ENCODE assay signal across 21 cellular contexts in genomic region chr6:29323332-29323731, GRCh38. TPM values are rescaled to one million over a fixed set of nuclear protein-coding genes. Genes with fewer than 3 reads are reported as not detected.
"Had no signal": no experiment of that assay in that cellular context is flagged by ENCODE, and none has a peak within 500 bp of the region (broad histone marks: within the 10 kb centered on the region; RNA-seq: fewer than 3 reads in every experiment).

No MANE protein-coding gene starts in this region.

RNA-seq across cellular contexts. Expression of gene OR14J1, which starts 21.8 kb away (rescaled TPM):
- total RNA-seq: activated naive CD4-positive, alpha-beta T cell treated with anti-CD3 and anti-CD28 coated beads for 36 hours; activated naive CD4-positive, alpha-beta T cell treated with anti-CD3 and anti-CD28 coated beads, Interleukin-2, amount 50 U/mL, for 72 hours; activated naive CD8-positive, alpha-beta T cell treated with anti-CD3 and anti-CD28 coated beads for 36 hours; activated naive CD8-positive, alpha-beta T cell treated with anti-CD3 and anti-CD28 coated beads, Interleukin-2, amount 10 ng/mL, durations not matched to agents 7 days and 5 days; activated T-cell treated with anti-CD3 and anti-CD28 coated beads, Interleukin-2, amount 50 U/mL, for 4 hours; activated T-cell treated with anti-CD3 and anti-CD28 coated beads, Interleukin-2, amount 50 U/mL, for 72 hours; activated T-helper 1 cell treated with anti-CD3 and anti-CD28 coated beads, Interleukin-12 subunit alpha, Interleukin-12 subunit beta, Interleukin-2, Interleukin-4 antibody, amounts not matched to agents 30 ng/mL and 10 ng/mL and 1 ng/mL, durations not matched to agents 14 hours and 24 hours and 36 hours; activated T-helper 17 cell treated with anti-CD3 and anti-CD28 coated beads, Interleukin-2, amount 50 U/mL, for 72 hours; activated T-helper 2 cell treated with anti-CD3 and anti-CD28 coated beads, Interferon-gamma antibody, Interleukin-2, Interleukin-4, amounts not matched to agents 10 μg/mL and 5 μg/mL and 100 μg/mL, durations not matched to agents 14 hours and 24 hours and 36 hours; adrenal gland; aorta; ascending aorta; astrocyte; body of pancreas; breast epithelium; bronchial epithelial cell; cardiac muscle cell; cardiac septum; chondrocyte had no signal
- polyA plus RNA-seq: adipose tissue, adrenal gland, aorta, cardiac muscle cell had no signal

RNA-seq across cellular contexts. Expression of gene OR5V1, which starts 45.3 kb away (rescaled TPM):
- total RNA-seq: activated naive CD4-positive, alpha-beta T cell treated with anti-CD3 and anti-CD28 coated beads for 36 hours; activated naive CD4-positive, alpha-beta T cell treated with anti-CD3 and anti-CD28 coated beads, Interleukin-2, amount 50 U/mL, for 72 hours; activated naive CD8-positive, alpha-beta T cell treated with anti-CD3 and anti-CD28 coated beads for 36 hours; activated naive CD8-positive, alpha-beta T cell treated with anti-CD3 and anti-CD28 coated beads, Interleukin-2, amount 10 ng/mL, durations not matched to agents 7 days and 5 days; activated T-cell treated with anti-CD3 and anti-CD28 coated beads, Interleukin-2, amount 50 U/mL, for 4 hours; activated T-cell treated with anti-CD3 and anti-CD28 coated beads, Interleukin-2, amount 50 U/mL, for 72 hours; activated T-helper 1 cell treated with anti-CD3 and anti-CD28 coated beads, Interleukin-12 subunit alpha, Interleukin-12 subunit beta, Interleukin-2, Interleukin-4 antibody, amounts not matched to agents 30 ng/mL and 10 ng/mL and 1 ng/mL, durations not matched to agents 14 hours and 24 hours and 36 hours; activated T-helper 17 cell treated with anti-CD3 and anti-CD28 coated beads, Interleukin-2, amount 50 U/mL, for 72 hours; activated T-helper 2 cell treated with anti-CD3 and anti-CD28 coated beads, Interferon-gamma antibody, Interleukin-2, Interleukin-4, amounts not matched to agents 10 μg/mL and 5 μg/mL and 100 μg/mL, durations not matched to agents 14 hours and 24 hours and 36 hours; adrenal gland; aorta; ascending aorta; astrocyte; body of pancreas; breast epithelium; bronchial epithelial cell; cardiac muscle cell; cardiac septum; cerebellum; chondrocyte had no signal
- polyA plus RNA-seq: adipose tissue, adrenal gland, aorta, cardiac muscle cell had no signal

RNA-seq across cellular contexts. Expression of gene OR12D3, which starts 51.8 kb away (rescaled TPM):
- total RNA-seq: activated naive CD4-positive, alpha-beta T cell treated with anti-CD3 and anti-CD28 coated beads for 36 hours; activated naive CD4-positive, alpha-beta T cell treated with anti-CD3 and anti-CD28 coated beads, Interleukin-2, amount 50 U/mL, for 72 hours; activated naive CD8-positive, alpha-beta T cell treated with anti-CD3 and anti-CD28 coated beads for 36 hours; activated naive CD8-positive, alpha-beta T cell treated with anti-CD3 and anti-CD28 coated beads, Interleukin-2, amount 10 ng/mL, durations not matched to agents 7 days and 5 days; activated T-cell treated with anti-CD3 and anti-CD28 coated beads, Interleukin-2, amount 50 U/mL, for 4 hours; activated T-cell treated with anti-CD3 and anti-CD28 coated beads, Interleukin-2, amount 50 U/mL, for 72 hours; activated T-helper 1 cell treated with anti-CD3 and anti-CD28 coated beads, Interleukin-12 subunit alpha, Interleukin-12 subunit beta, Interleukin-2, Interleukin-4 antibody, amounts not matched to agents 30 ng/mL and 10 ng/mL and 1 ng/mL, durations not matched to agents 14 hours and 24 hours and 36 hours; activated T-helper 17 cell treated with anti-CD3 and anti-CD28 coated beads, Interleukin-2, amount 50 U/mL, for 72 hours; activated T-helper 2 cell treated with anti-CD3 and anti-CD28 coated beads, Interferon-gamma antibody, Interleukin-2, Interleukin-4, amounts not matched to agents 10 μg/mL and 5 μg/mL and 100 μg/mL, durations not matched to agents 14 hours and 24 hours and 36 hours; adrenal gland; aorta; ascending aorta; astrocyte; body of pancreas; breast epithelium; bronchial epithelial cell; cardiac muscle cell; cardiac septum; cerebellum; chondrocyte had no signal
- polyA plus RNA-seq: adipose tissue, adrenal gland, aorta, cardiac muscle cell had no signal
